ENCODE assay signal across 1 cellular context in genomic region chr5:55232985-55233928, GRCh38.
TF ChIP-seq lines count a peak whose summit lies in the region.

TSS of gene CCNO (minus strand) at chr5:55233608. CDS start at chr5:55233523, 85 bp downstream.

TF ChIP-seq in HEK293, 187 proteins besides CTCF, POLR2A, EP300 and RAD21 (continued from another document and continues in another):
- peak; percentile 94 for TF ChIP-seq ZBTB26 (tag by site-specific recombination; optimal IDR thresholded peaks at IDR 0.05)
- peak; percentile 98 for TF ChIP-seq ZNF341 (tag by site-specific recombination; IDR thresholded peaks at IDR 0.05; ENCODE audit: low read depth)
- no peak for TF ChIP-seq ZBTB21 (tag by site-specific recombination; IDR thresholded peaks at IDR 0.05)
- 0 out of 2 replicates have a peak, but pooled peaks have one; percentile 16 for TF ChIP-seq ZNF626 (tag by site-specific recombination; IDR thresholded peaks at IDR 0.05)
- TF ChIP-seq ZNF391 (tag by site-specific recombination; IDR thresholded peaks at IDR 0.05; ENCODE audit: borderline replicate concordance, low read depth): 0 out of 2 replicates have a peak, but pooled peaks have one; percentile 34
- TF ChIP-seq ZNF501 (tag by site-specific recombination; IDR thresholded peaks at IDR 0.05): peak; percentile 62
- no peak for TF ChIP-seq ZNF548 (tag by site-specific recombination; IDR thresholded peaks at IDR 0.05)
- TF ChIP-seq YY1 (tag by site-specific recombination; IDR thresholded peaks at IDR 0.05): no peak
- no peak for TF ChIP-seq ZNF146 (tag by site-specific recombination; IDR thresholded peaks at IDR 0.05)
- no peak for TF ChIP-seq ZNF623 (tag by site-specific recombination; IDR thresholded peaks at IDR 0.05)
- peak; percentile 76; the same call in 1 of the 2 replicates for TF ChIP-seq ZNF660 (tag by site-specific recombination; IDR thresholded peaks at IDR 0.05)
- TF ChIP-seq PRDM10 (tag by site-specific recombination; IDR thresholded peaks at IDR 0.05): peak; percentile 77
- TF ChIP-seq ZNF747 (tag by site-specific recombination; IDR thresholded peaks at IDR 0.05): no peak
- peak; percentile 87 for TF ChIP-seq ZNF561 (tag by site-specific recombination; IDR thresholded peaks at IDR 0.05; ENCODE audit: borderline replicate concordance)
- 0 out of 2 replicates have a peak, but pooled peaks have one; percentile 29 for TF ChIP-seq ZNF10 (tag by site-specific recombination; IDR thresholded peaks at IDR 0.05)
- TF ChIP-seq ZNF704 (tag by site-specific recombination; IDR thresholded peaks at IDR 0.05): peak; percentile 40; the same call in 1 of the 2 replicates
- no peak for TF ChIP-seq ZNF488 (tag by site-specific recombination; IDR thresholded peaks at IDR 0.05)
- TF ChIP-seq ZNF423 (tag by site-specific recombination; IDR thresholded peaks at IDR 0.05): peak; percentile 45; the same call in 1 of the 2 replicates
- peak; percentile 42; the same call in 1 of the 2 replicates for TF ChIP-seq HIC1 (tag by site-specific recombination; IDR thresholded peaks at IDR 0.05)
- TF ChIP-seq KLF8 (tag by site-specific recombination; IDR thresholded peaks at IDR 0.05): 0 out of 2 replicates have a peak, but pooled peaks have one; percentile 31
- TF ChIP-seq ZBTB8A (tag by site-specific recombination; IDR thresholded peaks at IDR 0.05): peak; percentile 95
- peak; percentile 41; the same call in 1 of the 2 replicates for TF ChIP-seq ZNF24 (tag by site-specific recombination; IDR thresholded peaks at IDR 0.05)
- peak; percentile 58 for TF ChIP-seq ZIC2 (tag by site-specific recombination; IDR thresholded peaks at IDR 0.05)
- peak; percentile 67; the same call in 1 of the 2 replicates for TF ChIP-seq BCL11B (tag by site-specific recombination; IDR thresholded peaks at IDR 0.05; ENCODE audit: low read depth)
- no peak for TF ChIP-seq ZNF354C (tag by site-specific recombination; IDR thresholded peaks at IDR 0.05; ENCODE audit: borderline replicate concordance, low read depth)
- TF ChIP-seq ZBTB49 (tag by site-specific recombination; IDR thresholded peaks at IDR 0.05; ENCODE audit: low read depth): no peak
- peak; percentile 90 for TF ChIP-seq ZSCAN30 (tag by site-specific recombination; IDR thresholded peaks at IDR 0.05)
- no peak for TF ChIP-seq ZNF292 (tag by site-specific recombination; IDR thresholded peaks at IDR 0.05; ENCODE audit: borderline replicate concordance, low read depth)
- no peak for TF ChIP-seq ZNF112 (tag by site-specific recombination; IDR thresholded peaks at IDR 0.05)
- TF ChIP-seq IKZF3 (tag by site-specific recombination; IDR thresholded peaks at IDR 0.05): peak; percentile 92
- TF ChIP-seq ZNF701 (tag by site-specific recombination; IDR thresholded peaks at IDR 0.05): no peak
- TF ChIP-seq ZNF692 (tag by site-specific recombination; IDR thresholded peaks at IDR 0.05): no peak
- peak; percentile 59; the same call in 1 of the 2 replicates for TF ChIP-seq ZNF610 (tag by site-specific recombination; IDR thresholded peaks at IDR 0.05; ENCODE audit: borderline replicate concordance)
- TF ChIP-seq KLF10 (tag by site-specific recombination; IDR thresholded peaks at IDR 0.05): peak; percentile 97
- no peak for TF ChIP-seq ZNF830 (tag by site-specific recombination; IDR thresholded peaks at IDR 0.05; ENCODE audit: low read depth)
- peak; percentile 67 for TF ChIP-seq ZNF629 (tag by site-specific recombination; IDR thresholded peaks at IDR 0.05)
- 0 out of 2 replicates have a peak, but pooled peaks have one; percentile 27 for TF ChIP-seq ZSCAN16 (tag by site-specific recombination; IDR thresholded peaks at IDR 0.05)
- TF ChIP-seq ELK4 (IDR thresholded peaks at IDR 0.05; ENCODE audit: borderline replicate concordance, low read depth, low read length): no peak
- no peak for TF ChIP-seq ZNF514 (tag by site-specific recombination; IDR thresholded peaks at IDR 0.05)
- no peak for TF ChIP-seq ZNF214 (tag by site-specific recombination; IDR thresholded peaks at IDR 0.05; ENCODE audit: borderline replicate concordance)
- TF ChIP-seq KLF9 (tag by site-specific recombination; IDR thresholded peaks at IDR 0.05; ENCODE audit: low read depth): peak; percentile 47
- no peak for TF ChIP-seq HOXA7 (CRISPR knock-in tag; IDR thresholded peaks at IDR 0.05; ENCODE audit: borderline replicate concordance)
- no peak for TF ChIP-seq ZNF792 (tag by site-specific recombination; IDR thresholded peaks at IDR 0.05)
- TF ChIP-seq ZNF654 (tag by site-specific recombination; IDR thresholded peaks at IDR 0.05; ENCODE audit: low read depth): no peak
- 0 out of 2 replicates have a peak, but pooled peaks have one; percentile 16 for TF ChIP-seq ZBTB7A (tag by site-specific recombination; IDR thresholded peaks at IDR 0.05; ENCODE audit: low read depth)
- no peak for TF ChIP-seq ZNF785 (tag by site-specific recombination; IDR thresholded peaks at IDR 0.05)
- no peak for TF ChIP-seq ZNF404 (tag by site-specific recombination; IDR thresholded peaks at IDR 0.05)
- peak; percentile 42; the same call in 1 of the 2 replicates for TF ChIP-seq SP7 (tag by site-specific recombination; IDR thresholded peaks at IDR 0.05)
- TF ChIP-seq ZNF335 (tag by site-specific recombination; conservative IDR thresholded peaks at IDR 0.05): peak; percentile 78
- TF ChIP-seq ZNF175 (tag by site-specific recombination; IDR thresholded peaks at IDR 0.05): no peak
- no peak for TF ChIP-seq ZBTB10 (tag by site-specific recombination; IDR thresholded peaks at IDR 0.05)
